In genomic region chr20:20713244-20713765, GRCh38 we compare ENCODE assay signal across 8 cellular contexts. TPM values are rescaled to one million over a fixed set of nuclear protein-coding genes. Genes with fewer than 3 reads are reported as not detected.
A peak's percentile ranks its signal among the peaks of the same experiment; 100 is the strongest.
DNase-seq lines count a peak whose midpoint lies in the region; ATAC-seq and TF ChIP-seq lines count a peak whose summit lies in the region.

No MANE protein-coding gene starts in this region.

- H3K36me3 Mint-ChIP-seq in activated CD8-positive, alpha-beta T cell treated with anti-CD3 and anti-CD28 coated beads, Interleukin-2, amount 10 ng/mL, durations not matched to agents 7 days and 5 days (ENCODE audit: low read depth): peaks cover 5% of the 10 kb centered on the region
- H3K36me3 Mint-ChIP-seq in stimulated activated effector memory CD8-positive, alpha-beta T cell treated with anti-CD3 and anti-CD28 coated beads, Interleukin-12 subunit alpha, Interleukin-12 subunit beta, amount 100 ng/mL, for 72 hours: no peaks in the 10 kb centered on the region

- H3K27me3 ChIP-seq in hepatocyte: no peaks in the 10 kb centered on the region

- peaks cover 34% of the 10 kb centered on the region for H3K79me2 ChIP-seq in hepatocyte

- DNase-seq in NCI-H82 (lab: John Stamatoyannopoulos, UW) (peak; percentile 52), NCI-H82 treated with DMSO at 0.1 percent for 48 hours (lab: John Stamatoyannopoulos, UW; ENCODE audit: unreplicated experiment) (no peak), hepatocyte (ENCODE audit: low spot score) (no peak), midbrain (lab: John Stamatoyannopoulos, UW) (no peak), H4 (ENCODE audit: low spot score) (no peak)
- no peak for DNase-seq in activated CD8-positive, alpha-beta T cell treated with anti-CD3 and anti-CD28 coated beads, Interleukin-2, amount 10 ng/mL, durations not matched to agents 7 days and 5 days
- DNase-seq in stimulated activated effector memory CD8-positive, alpha-beta T cell treated with anti-CD3 and anti-CD28 coated beads, Interleukin-12 subunit alpha, Interleukin-12 subunit beta, amount 100 ng/mL, for 72 hours (ENCODE audit: low spot score in 2 of 2): no peak

- H3K9me3 Mint-ChIP-seq in activated CD8-positive, alpha-beta T cell treated with anti-CD3 and anti-CD28 coated beads, Interleukin-2, amount 10 ng/mL, durations not matched to agents 7 days and 5 days (ENCODE audit: insufficient read depth): no peaks in the 10 kb centered on the region
- H3K9me3 Mint-ChIP-seq in stimulated activated effector memory CD8-positive, alpha-beta T cell treated with anti-CD3 and anti-CD28 coated beads, Interleukin-12 subunit alpha, Interleukin-12 subunit beta, amount 100 ng/mL, for 72 hours: no peaks in the 10 kb centered on the region

- peak overlapping the region; percentile 89 for H3K4me2 ChIP-seq in hepatocyte

- POLR2A ChIA-PET in activated CD8-positive, alpha-beta T cell treated with anti-CD3 and anti-CD28 coated beads, Interleukin-2, amount 10 ng/mL, durations not matched to agents 7 days and 5 days (lab: Charles Lee): interaction anchor here (0.6 to 0.9 kb wide), 2 partner anchors 8 to 745 kb away, joined by 3 read pairs; no protein-coding TSS in a partner anchor

- peak overlapping the region; percentile 87 for H3K4me3 Mint-ChIP-seq in activated CD8-positive, alpha-beta T cell treated with anti-CD3 and anti-CD28 coated beads, Interleukin-2, amount 10 ng/mL, durations not matched to agents 7 days and 5 days
- peak overlapping the region; percentile 86 for H3K4me3 Mint-ChIP-seq in stimulated activated effector memory CD8-positive, alpha-beta T cell treated with anti-CD3 and anti-CD28 coated beads, Interleukin-12 subunit alpha, Interleukin-12 subunit beta, amount 100 ng/mL, for 72 hours

- H3K9me3 ChIP-seq in hepatocyte (ENCODE audit: low read depth): no peaks in the 10 kb centered on the region

- peak overlapping the region; percentile 98 for H3K27ac Mint-ChIP-seq in activated CD8-positive, alpha-beta T cell treated with anti-CD3 and anti-CD28 coated beads, Interleukin-2, amount 10 ng/mL, durations not matched to agents 7 days and 5 days
- peak overlapping the region; percentile 94 for H3K27ac Mint-ChIP-seq in stimulated activated effector memory CD8-positive, alpha-beta T cell treated with anti-CD3 and anti-CD28 coated beads, Interleukin-12 subunit alpha, Interleukin-12 subunit beta, amount 100 ng/mL, for 72 hours

- peak overlapping the region; percentile 81 for H2AFZ ChIP-seq in hepatocyte

- peak overlapping the region; percentile 34 for H3K4me3 ChIP-seq in hepatocyte

- peak overlapping the region; percentile 93 for H3K27ac ChIP-seq in hepatocyte

- peaks cover 2% of the 10 kb centered on the region for H3K27me3 Mint-ChIP-seq in activated CD8-positive, alpha-beta T cell treated with anti-CD3 and anti-CD28 coated beads, Interleukin-2, amount 10 ng/mL, durations not matched to agents 7 days and 5 days (ENCODE audit: low read depth)

- no peak for ATAC-seq in activated CD8-positive, alpha-beta T cell treated with anti-CD3 and anti-CD28 coated beads, Interleukin-2, amount 10 ng/mL, durations not matched to agents 7 days and 5 days
- no peak for ATAC-seq in stimulated activated effector memory CD8-positive, alpha-beta T cell treated with anti-CD3 and anti-CD28 coated beads, Interleukin-12 subunit alpha, Interleukin-12 subunit beta, amount 100 ng/mL, for 72 hours
- ATAC-seq in HG03139 (IDR thresholded peaks at IDR 0.05; ENCODE audit: unreplicated experiment): no peak

- no peak for TF ChIP-seq CTCF in hepatocyte (IDR thresholded peaks at IDR 0.05; ENCODE audit: poor library complexity)

- H4K20me1 ChIP-seq in hepatocyte (ENCODE audit: insufficient read depth, poor library complexity, severe bottlenecking): no peaks in the 10 kb centered on the region

- H3K9me2 ChIP-seq in hepatocyte (replicated peaks; ENCODE audit: insufficient read depth): no peaks in the 10 kb centered on the region

- CTCF ChIA-PET in activated CD8-positive, alpha-beta T cell treated with anti-CD3 and anti-CD28 coated beads, Interleukin-2, amount 10 ng/mL, durations not matched to agents 7 days and 5 days (lab: Charles Lee): interaction anchor here (0.7 to 1.5 kb wide), 3 partner anchors 9 to 112 kb away, joined by 3 to 4 read pairs (median 3); no protein-coding TSS in a partner anchor

- peaks cover 26% of the 10 kb centered on the region for H3K4me1 Mint-ChIP-seq in activated CD8-positive, alpha-beta T cell treated with anti-CD3 and anti-CD28 coated beads, Interleukin-2, amount 10 ng/mL, durations not matched to agents 7 days and 5 days (ENCODE audit: low read depth)
- H3K4me1 Mint-ChIP-seq in stimulated activated effector memory CD8-positive, alpha-beta T cell treated with anti-CD3 and anti-CD28 coated beads, Interleukin-12 subunit alpha, Interleukin-12 subunit beta, amount 100 ng/mL, for 72 hours: peaks cover 15% of the 10 kb centered on the region

- WGBS in hepatocyte (ENCODE audit: low lambda C conversion rate, missing lambda C conversion rate): 66% methylated on average over 15 of the region's 15 CpGs

- peaks cover 12% of the 10 kb centered on the region for H3K4me1 ChIP-seq in hepatocyte (ENCODE audit: insufficient read depth)

- H3K36me3 ChIP-seq in hepatocyte (replicated peaks; ENCODE audit: insufficient read depth, low read depth): no peaks in the 10 kb centered on the region

RNA-seq across cellular contexts. Expression of gene RALGAPA2, which starts 0.9 kb away (rescaled TPM):
- total RNA-seq in activated CD8-positive, alpha-beta T cell treated with anti-CD3 and anti-CD28 coated beads, Interleukin-2, amount 10 ng/mL, durations not matched to agents 7 days and 5 days: 10 to 100 TPM; 21.8 to 22.8 TPM
- 35.3 and 36.9 TPM in 2 replicates for total RNA-seq in hepatocyte
- 14.8 and 16.8 TPM in 2 replicates for polyA plus RNA-seq in hepatocyte
- 2.4 and 4.5 TPM in 2 replicates for total RNA-seq in H4 (2014; rRNA removed; shearing (Covaris generic))
